Comparison of ENCODE assay signal across 29 cellular contexts in genomic region chr12:82504411-82504810, GRCh38.
"Had no signal": no experiment of that assay in that cellular context is flagged by ENCODE, and none has a peak within 500 bp of the region (broad histone marks: within the 10 kb centered on the region; RNA-seq: fewer than 3 reads in every experiment).

No MANE protein-coding gene starts in this region.

- H3K27ac Mint-ChIP-seq: activated B cell treated with CpG ODN at 0.5 μM for 24 hours; activated CD4-positive, alpha-beta memory T cell treated with anti-CD3 and anti-CD28 coated beads for 36 hours; activated naive CD4-positive, alpha-beta T cell treated with anti-CD3 and anti-CD28 coated beads, Interleukin-2, amount 10 ng/mL, durations not matched to agents 7 days and 5 days; activated naive CD8-positive, alpha-beta T cell; activated naive CD8-positive, alpha-beta T cell treated with anti-CD3 and anti-CD28 coated beads, Interleukin-2, amount 50 U/mL, for 24 hours had no signal

- H3K27me3 Mint-ChIP-seq: activated B cell treated with CpG ODN at 0.5 μM for 24 hours; activated CD4-positive, alpha-beta memory T cell treated with anti-CD3 and anti-CD28 coated beads for 36 hours; activated naive CD4-positive, alpha-beta T cell treated with anti-CD3 and anti-CD28 coated beads, Interleukin-2, amount 10 ng/mL, durations not matched to agents 7 days and 5 days; activated naive CD8-positive, alpha-beta T cell treated with anti-CD3 and anti-CD28 coated beads, Interleukin-2, amount 50 U/mL, for 24 hours had no signal

- H3K4me3 ChIP-seq: K562, PC-9 had no signal

- H3K9me3 Mint-ChIP-seq: activated B cell treated with CpG ODN at 0.5 μM for 24 hours; activated CD4-positive, alpha-beta memory T cell treated with anti-CD3 and anti-CD28 coated beads for 36 hours; activated naive CD4-positive, alpha-beta T cell treated with anti-CD3 and anti-CD28 coated beads, Interleukin-2, amount 10 ng/mL, durations not matched to agents 7 days and 5 days; activated naive CD8-positive, alpha-beta T cell treated with anti-CD3 and anti-CD28 coated beads, Interleukin-2, amount 50 U/mL, for 24 hours; brain had no signal

- H3K4me1 Mint-ChIP-seq: activated B cell treated with CpG ODN at 0.5 μM for 24 hours; activated naive CD4-positive, alpha-beta T cell treated with anti-CD3 and anti-CD28 coated beads, Interleukin-2, amount 10 ng/mL, durations not matched to agents 7 days and 5 days; activated naive CD8-positive, alpha-beta T cell treated with anti-CD3 and anti-CD28 coated beads, Interleukin-2, amount 50 U/mL, for 24 hours had no signal

- H3K27ac ChIP-seq: PC-9, RWPE1 had no signal

- DNase-seq: activated B cell treated with CpG ODN at 0.5 μM for 24 hours; activated CD4-positive, alpha-beta memory T cell treated with anti-CD3 and anti-CD28 coated beads for 36 hours; activated CD4-positive, alpha-beta T cell treated with anti-CD3 and anti-CD28 coated beads for 4 hours; activated CD4-positive, alpha-beta T cell treated with anti-CD3 and anti-CD28 coated beads, Interleukin-2, amount 50 U/mL, for 1 hour; activated CD4-positive, CD25-positive, alpha-beta regulatory T cell treated with anti-CD3 and anti-CD28 coated beads, Interleukin-2, amount 50 U/mL, for 72 hours; activated CD8-positive, alpha-beta memory T cell treated with anti-CD3 and anti-CD28 coated beads, Interleukin-2, amount 50 U/mL, for 4 hours; activated effector memory CD4-positive, alpha-beta T cell treated with Interleukin-2 at 50 U/mL for 16 hours; activated naive CD4-positive, alpha-beta T cell treated with anti-CD3 and anti-CD28 coated beads, Interleukin-2, amount 10 ng/mL, durations not matched to agents 7 days and 5 days; activated naive CD8-positive, alpha-beta T cell treated with anti-CD3 and anti-CD28 coated beads, Interleukin-2, amount 50 U/mL, for 24 hours; activated T-cell treated with anti-CD3 and anti-CD28 coated beads for 4 hours; activated T-cell treated with anti-CD3 and anti-CD28 coated beads, Interleukin-2, amount 50 U/mL, for 48 hours; anterior cingulate cortex; caudate nucleus; NCI-H1092 treated with DMSO at 0.1 percent for 48 hours; NCI-H146; NCI-H187; NCI-H2029 treated with DMSO at 0.1 percent for 48 hours; NCI-H2107; NCI-H2171; NCI-H510A; NCI-H69; PC-9; SIG-M5; T1000 had no signal

- H3K4me3 Mint-ChIP-seq: activated B cell treated with CpG ODN at 0.5 μM for 24 hours; activated CD4-positive, alpha-beta memory T cell treated with anti-CD3 and anti-CD28 coated beads for 36 hours; activated naive CD4-positive, alpha-beta T cell treated with anti-CD3 and anti-CD28 coated beads, Interleukin-2, amount 10 ng/mL, durations not matched to agents 7 days and 5 days; activated naive CD8-positive, alpha-beta T cell; activated naive CD8-positive, alpha-beta T cell treated with anti-CD3 and anti-CD28 coated beads, Interleukin-2, amount 50 U/mL, for 24 hours; brain had no signal

- H3K36me3 Mint-ChIP-seq: activated CD4-positive, alpha-beta memory T cell treated with anti-CD3 and anti-CD28 coated beads for 36 hours; activated naive CD4-positive, alpha-beta T cell treated with anti-CD3 and anti-CD28 coated beads, Interleukin-2, amount 10 ng/mL, durations not matched to agents 7 days and 5 days; activated naive CD8-positive, alpha-beta T cell; brain had no signal

- H2AFZ ChIP-seq: PC-9 had no signal

- H3K4me2 ChIP-seq: PC-9 had no signal

- ATAC-seq: activated naive CD8-positive, alpha-beta T cell treated with anti-CD3 and anti-CD28 coated beads, Interleukin-2, amount 50 U/mL, for 24 hours; K562; Right ventricle myocardium inferior had no signal
